Comparison of ENCODE assay signal across 1 cellular context in genomic region chr12:56104109-56104814, GRCh38.
A peak's percentile ranks its signal among the peaks of the same experiment; 100 is the strongest.
TF ChIP-seq lines count a peak whose summit lies in the region.

Gene PA2G4, plus strand, starts transcription at chr12:56104559. Its CDS starts 179 bp downstream, at chr12:56104738.

TF ChIP-seq in K562, 482 proteins besides CTCF, POLR2A, EP300 and RAD21 (continued from another document and continues in another):
- TF ChIP-seq, protein P1, sequence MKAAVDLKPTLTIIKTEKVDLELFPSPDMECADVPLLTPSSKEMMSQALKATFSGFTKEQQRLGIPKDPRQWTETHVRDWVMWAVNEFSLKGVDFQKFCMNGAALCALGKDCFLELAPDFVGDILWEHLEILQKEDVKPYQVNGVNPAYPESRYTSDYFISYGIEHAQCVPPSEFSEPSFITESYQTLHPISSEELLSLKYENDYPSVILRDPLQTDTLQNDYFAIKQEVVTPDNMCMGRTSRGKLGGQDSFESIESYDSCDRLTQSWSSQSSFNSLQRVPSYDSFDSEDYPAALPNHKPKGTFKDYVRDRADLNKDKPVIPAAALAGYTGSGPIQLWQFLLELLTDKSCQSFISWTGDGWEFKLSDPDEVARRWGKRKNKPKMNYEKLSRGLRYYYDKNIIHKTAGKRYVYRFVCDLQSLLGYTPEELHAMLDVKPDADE (conservative IDR thresholded peaks at IDR 0.05; ENCODE audit: control insufficient read depth, low read depth, low read length) = peak; percentile 96
- TF ChIP-seq NR0B1 (IDR thresholded peaks at IDR 0.05; ENCODE audit: partially characterized antibody) = no peak
- peak; percentile 99 for TF ChIP-seq ZNF143 (CRISPR knock-in tag; IDR thresholded peaks at IDR 0.05)
- TF ChIP-seq ZBTB1 (CRISPR knock-in tag; IDR thresholded peaks at IDR 0.05; ENCODE audit: borderline replicate concordance, low read depth) = peak; percentile 60; the same call in 1 of the 2 replicates
- TF ChIP-seq NR2C2 (CRISPR knock-in tag; IDR thresholded peaks at IDR 0.05) = peak; percentile 93
- TF ChIP-seq NR2C2 (tag; IDR thresholded peaks at IDR 0.05) = peak; percentile 98
- peak; percentile 69 for TF ChIP-seq VEZF1 (CRISPR knock-in tag; IDR thresholded peaks at IDR 0.05)
- TF ChIP-seq USF2 (CRISPR knock-in tag; IDR thresholded peaks at IDR 0.05) = no peak
- no peak for TF ChIP-seq ZNF347 (CRISPR knock-in tag; IDR thresholded peaks at IDR 0.05; ENCODE audit: low read depth)
- no peak for TF ChIP-seq STAT5B (CRISPR knock-in tag; IDR thresholded peaks at IDR 0.05)
- TF ChIP-seq FOXM1 (IDR thresholded peaks at IDR 0.05; ENCODE audit: low read depth) = no peak
- peak; percentile 86; the same call in 1 of the 2 replicates for TF ChIP-seq FOXM1 (CRISPR knock-in tag; IDR thresholded peaks at IDR 0.05; ENCODE audit: low read depth)
- TF ChIP-seq CHAMP1 (IDR thresholded peaks at IDR 0.05) = no peak
- no peak for TF ChIP-seq ZKSCAN3 (CRISPR knock-in tag; IDR thresholded peaks at IDR 0.05)
- TF ChIP-seq, protein P2, sequence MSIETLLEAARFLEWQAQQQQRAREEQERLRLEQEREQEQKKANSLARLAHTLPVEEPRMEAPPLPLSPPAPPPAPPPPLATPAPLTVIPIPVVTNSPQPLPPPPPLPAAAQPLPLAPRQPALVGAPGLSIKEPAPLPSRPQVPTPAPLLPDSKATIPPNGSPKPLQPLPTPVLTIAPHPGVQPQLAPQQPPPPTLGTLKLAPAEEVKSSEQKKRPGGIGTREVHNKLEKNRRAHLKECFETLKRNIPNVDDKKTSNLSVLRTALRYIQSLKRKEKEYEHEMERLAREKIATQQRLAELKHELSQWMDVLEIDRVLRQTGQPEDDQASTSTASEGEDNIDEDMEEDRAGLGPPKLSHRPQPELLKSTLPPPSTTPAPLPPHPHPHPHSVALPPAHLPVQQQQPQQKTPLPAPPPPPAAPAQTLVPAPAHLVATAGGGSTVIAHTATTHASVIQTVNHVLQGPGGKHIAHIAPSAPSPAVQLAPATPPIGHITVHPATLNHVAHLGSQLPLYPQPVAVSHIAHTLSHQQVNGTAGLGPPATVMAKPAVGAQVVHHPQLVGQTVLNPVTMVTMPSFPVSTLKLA (conservative IDR thresholded peaks at IDR 0.05) = peak; percentile 93 to 95
- no peak for TF ChIP-seq ZC3H11A (IDR thresholded peaks at IDR 0.05; ENCODE audit: low read depth, low read length)
- TF ChIP-seq COPS2 (conservative IDR thresholded peaks at IDR 0.05) = no peak
- peak; percentile 69 for TF ChIP-seq ATF7 (IDR thresholded peaks at IDR 0.05)
- no peak for TF ChIP-seq CCAR2 (IDR thresholded peaks at IDR 0.05; ENCODE audit: low read depth, low read length)
- TF ChIP-seq POLR2G (IDR thresholded peaks at IDR 0.05; ENCODE audit: low read depth, low read length) = peak; percentile 96
- no peak for TF ChIP-seq ZSCAN32 (CRISPR knock-in tag; IDR thresholded peaks at IDR 0.05)
- peak; percentile 77; the same call in 1 of the 2 replicates for TF ChIP-seq CAMTA2 (CRISPR knock-in tag; conservative IDR thresholded peaks at IDR 0.05)
- peak; percentile 53 for TF ChIP-seq HNRNPLL (IDR thresholded peaks at IDR 0.05; ENCODE audit: low read depth, low read length, poor library complexity, severe bottlenecking)
- peak; percentile 78; the same call in 1 of the 2 replicates for TF ChIP-seq ZNF41 (CRISPR knock-in tag; conservative IDR thresholded peaks at IDR 0.05)
- TF ChIP-seq, protein P3, sequence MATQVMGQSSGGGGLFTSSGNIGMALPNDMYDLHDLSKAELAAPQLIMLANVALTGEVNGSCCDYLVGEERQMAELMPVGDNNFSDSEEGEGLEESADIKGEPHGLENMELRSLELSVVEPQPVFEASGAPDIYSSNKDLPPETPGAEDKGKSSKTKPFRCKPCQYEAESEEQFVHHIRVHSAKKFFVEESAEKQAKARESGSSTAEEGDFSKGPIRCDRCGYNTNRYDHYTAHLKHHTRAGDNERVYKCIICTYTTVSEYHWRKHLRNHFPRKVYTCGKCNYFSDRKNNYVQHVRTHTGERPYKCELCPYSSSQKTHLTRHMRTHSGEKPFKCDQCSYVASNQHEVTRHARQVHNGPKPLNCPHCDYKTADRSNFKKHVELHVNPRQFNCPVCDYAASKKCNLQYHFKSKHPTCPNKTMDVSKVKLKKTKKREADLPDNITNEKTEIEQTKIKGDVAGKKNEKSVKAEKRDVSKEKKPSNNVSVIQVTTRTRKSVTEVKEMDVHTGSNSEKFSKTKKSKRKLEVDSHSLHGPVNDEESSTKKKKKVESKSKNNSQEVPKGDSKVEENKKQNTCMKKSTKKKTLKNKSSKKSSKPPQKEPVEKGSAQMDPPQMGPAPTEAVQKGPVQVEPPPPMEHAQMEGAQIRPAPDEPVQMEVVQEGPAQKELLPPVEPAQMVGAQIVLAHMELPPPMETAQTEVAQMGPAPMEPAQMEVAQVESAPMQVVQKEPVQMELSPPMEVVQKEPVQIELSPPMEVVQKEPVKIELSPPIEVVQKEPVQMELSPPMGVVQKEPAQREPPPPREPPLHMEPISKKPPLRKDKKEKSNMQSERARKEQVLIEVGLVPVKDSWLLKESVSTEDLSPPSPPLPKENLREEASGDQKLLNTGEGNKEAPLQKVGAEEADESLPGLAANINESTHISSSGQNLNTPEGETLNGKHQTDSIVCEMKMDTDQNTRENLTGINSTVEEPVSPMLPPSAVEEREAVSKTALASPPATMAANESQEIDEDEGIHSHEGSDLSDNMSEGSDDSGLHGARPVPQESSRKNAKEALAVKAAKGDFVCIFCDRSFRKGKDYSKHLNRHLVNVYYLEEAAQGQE (CRISPR knock-in tag; IDR thresholded peaks at IDR 0.05; ENCODE audit: low read depth) = no peak
- TF ChIP-seq ZNF511 (CRISPR knock-in tag; IDR thresholded peaks at IDR 0.05) = peak; percentile 89; the same call in 1 of the 2 replicates
- TF ChIP-seq POU5F1 (IDR thresholded peaks at IDR 0.05; ENCODE audit: borderline replicate concordance, low read depth, low read length, partially characterized antibody) = no peak
- TF ChIP-seq SMARCB1 (IDR thresholded peaks at IDR 0.05; ENCODE audit: insufficient read length, low read depth) = no peak
- no peak for TF ChIP-seq NCOA4 (IDR thresholded peaks at IDR 0.05; ENCODE audit: partially characterized antibody)
- TF ChIP-seq ZNF24 (IDR thresholded peaks at IDR 0.05) = no peak
- peak; percentile 56; the same call in 1 of the 2 replicates for TF ChIP-seq ESRRA (IDR thresholded peaks at IDR 0.05; ENCODE audit: borderline replicate concordance, low read depth)
- TF ChIP-seq ZNF79 (CRISPR knock-in tag; IDR thresholded peaks at IDR 0.05; ENCODE audit: low read depth) = no peak; the same call in 1 of the 2 replicates
- TF ChIP-seq, protein P4, sequence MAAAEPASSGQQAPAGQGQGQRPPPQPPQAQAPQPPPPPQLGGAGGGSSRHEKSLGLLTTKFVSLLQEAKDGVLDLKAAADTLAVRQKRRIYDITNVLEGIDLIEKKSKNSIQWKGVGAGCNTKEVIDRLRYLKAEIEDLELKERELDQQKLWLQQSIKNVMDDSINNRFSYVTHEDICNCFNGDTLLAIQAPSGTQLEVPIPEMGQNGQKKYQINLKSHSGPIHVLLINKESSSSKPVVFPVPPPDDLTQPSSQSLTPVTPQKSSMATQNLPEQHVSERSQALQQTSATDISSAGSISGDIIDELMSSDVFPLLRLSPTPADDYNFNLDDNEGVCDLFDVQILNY (CRISPR knock-in tag; IDR thresholded peaks at IDR 0.05) = 0 out of 2 replicates have a peak, but pooled peaks have one; percentile 42
- TF ChIP-seq XRCC3 (IDR thresholded peaks at IDR 0.05) = no peak
- no peak for TF ChIP-seq ZNF184 (CRISPR knock-in tag; IDR thresholded peaks at IDR 0.05)
- no peak for TF ChIP-seq RFX5 (IDR thresholded peaks at IDR 0.05; ENCODE audit: low read depth, low read length)
- TF ChIP-seq TAF1 (IDR thresholded peaks at IDR 0.05; ENCODE audit: control insufficient read depth, extremely low read depth, insufficient read depth, low read length, severe bottlenecking) = peak; percentile 52
- TF ChIP-seq, protein P5, sequence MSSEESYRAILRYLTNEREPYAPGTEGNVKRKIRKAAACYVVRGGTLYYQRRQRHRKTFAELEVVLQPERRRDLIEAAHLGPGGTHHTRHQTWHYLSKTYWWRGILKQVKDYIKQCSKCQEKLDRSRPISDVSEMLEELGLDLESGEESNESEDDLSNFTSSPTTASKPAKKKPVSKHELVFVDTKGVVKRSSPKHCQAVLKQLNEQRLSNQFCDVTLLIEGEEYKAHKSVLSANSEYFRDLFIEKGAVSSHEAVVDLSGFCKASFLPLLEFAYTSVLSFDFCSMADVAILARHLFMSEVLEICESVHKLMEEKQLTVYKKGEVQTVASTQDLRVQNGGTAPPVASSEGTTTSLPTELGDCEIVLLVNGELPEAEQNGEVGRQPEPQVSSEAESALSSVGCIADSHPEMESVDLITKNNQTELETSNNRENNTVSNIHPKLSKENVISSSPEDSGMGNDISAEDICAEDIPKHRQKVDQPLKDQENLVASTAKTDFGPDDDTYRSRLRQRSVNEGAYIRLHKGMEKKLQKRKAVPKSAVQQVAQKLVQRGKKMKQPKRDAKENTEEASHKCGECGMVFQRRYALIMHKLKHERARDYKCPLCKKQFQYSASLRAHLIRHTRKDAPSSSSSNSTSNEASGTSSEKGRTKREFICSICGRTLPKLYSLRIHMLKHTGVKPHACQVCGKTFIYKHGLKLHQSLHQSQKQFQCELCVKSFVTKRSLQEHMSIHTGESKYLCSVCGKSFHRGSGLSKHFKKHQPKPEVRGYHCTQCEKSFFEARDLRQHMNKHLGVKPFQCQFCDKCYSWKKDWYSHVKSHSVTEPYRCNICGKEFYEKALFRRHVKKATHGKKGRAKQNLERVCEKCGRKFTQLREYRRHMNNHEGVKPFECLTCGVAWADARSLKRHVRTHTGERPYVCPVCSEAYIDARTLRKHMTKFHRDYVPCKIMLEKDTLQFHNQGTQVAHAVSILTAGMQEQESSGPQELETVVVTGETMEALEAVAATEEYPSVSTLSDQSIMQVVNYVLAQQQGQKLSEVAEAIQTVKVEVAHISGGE (CRISPR knock-in tag; IDR thresholded peaks at IDR 0.05) = peak in 1 of 3 experiments; percentile 67; a peak in 1 of 6 replicates
- TF ChIP-seq GATAD2A (IDR thresholded peaks at IDR 0.05) = 0 out of 2 replicates have a peak, but pooled peaks have one; percentile 28
- TF ChIP-seq SFPQ (IDR thresholded peaks at IDR 0.05; ENCODE audit: low read depth, low read length) = no peak
